In genomic region chr16:25390761-25391160, GRCh38 we compare ENCODE assay signal across 17 cellular contexts.
A peak's percentile ranks its signal among the peaks of the same experiment; 100 is the strongest.
DNase-seq lines count a peak whose midpoint lies in the region; FAIRE-seq lines count a peak whose summit lies in the region.
"Had no signal": no experiment of that assay in that cellular context is flagged by ENCODE, and none has a peak within 500 bp of the region (broad histone marks: within the 10 kb centered on the region; RNA-seq: fewer than 3 reads in every experiment).

No MANE protein-coding gene starts in this region.

- peak; percentile 8 for DNase-seq in activated naive CD4-positive, alpha-beta T cell treated with anti-CD3 and anti-CD28 coated beads for 36 hours
- DNase-seq in activated naive CD4-positive, alpha-beta T cell treated with Interleukin-2 at 50 U/mL for 16 hours: no peak
- DNase-seq in HT1080 (ENCODE audit: low read depth) (peak; percentile 32), RKO (ENCODE audit: low spot score) (peak; percentile 44), urothelium cell line (ENCODE audit: low spot score) (no peak), DMS114 treated with DMSO at 0.1 percent for 48 hours (lab: John Stamatoyannopoulos, UW; ENCODE audit: unreplicated experiment) (no peak)
- no peak for DNase-seq in activated CD8-positive, alpha-beta memory T cell treated with anti-CD3 and anti-CD28 coated beads, Interleukin-2, amount 50 U/mL, for 48 hours
- DNase-seq: BE2C; CD4-positive, alpha-beta memory T cell; DMS153; DMS79 treated with DMSO at 0.1 percent for 48 hours; EL; GOT3; H9 had no signal

- no peak overlapping the region for H3K4me3 Mint-ChIP-seq in activated naive CD4-positive, alpha-beta T cell treated with anti-CD3 and anti-CD28 coated beads for 36 hours
- H3K4me3 Mint-ChIP-seq: CD4-positive, alpha-beta memory T cell; H9 had no signal

- intact Hi-C loops in activated naive CD4-positive, alpha-beta T cell treated with anti-CD3 and anti-CD28 coated beads for 36 hours (cut with micrococcal nuclease): no loop called here

- H3K27ac Mint-ChIP-seq in activated naive CD4-positive, alpha-beta T cell treated with anti-CD3 and anti-CD28 coated beads for 36 hours: no peak overlapping the region
- H3K27ac Mint-ChIP-seq: CD4-positive, alpha-beta memory T cell; H9 had no signal

- no peaks in the 10 kb centered on the region for H3K36me3 Mint-ChIP-seq in activated naive CD4-positive, alpha-beta T cell treated with anti-CD3 and anti-CD28 coated beads for 36 hours (ENCODE audit: low read depth)
- H3K36me3 Mint-ChIP-seq: CD4-positive, alpha-beta memory T cell had no signal

- H3K27me3 Mint-ChIP-seq in activated naive CD4-positive, alpha-beta T cell treated with anti-CD3 and anti-CD28 coated beads for 36 hours (ENCODE audit: low read depth): peaks cover 10% of the 10 kb centered on the region

- H3K9me3 Mint-ChIP-seq in activated naive CD4-positive, alpha-beta T cell treated with anti-CD3 and anti-CD28 coated beads for 36 hours: peaks cover 8% of the 10 kb centered on the region

- CTCF ChIA-PET in activated naive CD4-positive, alpha-beta T cell treated with anti-CD3 and anti-CD28 coated beads for 36 hours (lab: Charles Lee): no interaction called here

- no peak for FAIRE-seq in urothelium cell line (lab: Jason Lieb, UNC)
- FAIRE-seq: A204.1, G401.6, GM19239 had no signal

- no peaks in the 10 kb centered on the region for H3K4me1 Mint-ChIP-seq in activated naive CD4-positive, alpha-beta T cell treated with anti-CD3 and anti-CD28 coated beads for 36 hours (ENCODE audit: low read depth)
- H3K4me1 Mint-ChIP-seq: CD4-positive, alpha-beta memory T cell had no signal

Comparison
In these comparisons a context has a peak if more than half of its experiments do, and no peak if none do; other contexts are left out.
1. DNase-seq: peak in activated naive CD4-positive, alpha-beta T cell treated with anti-CD3 and anti-CD28 coated beads for 36 hours (single experiment), HT1080 (single experiment) and RKO (single experiment); none in activated naive CD4-positive, alpha-beta T cell treated with Interleukin-2 at 50 U/mL for 16 hours (single experiment), activated CD8-positive, alpha-beta memory T cell treated with anti-CD3 and anti-CD28 coated beads, Interleukin-2, amount 50 U/mL, for 48 hours (single experiment), urothelium cell line (single experiment) and DMS114 treated with DMSO at 0.1 percent for 48 hours (single experiment).